2 cellular contexts compared by ENCODE assay signal in genomic region chr19:10837649-10838048, GRCh38. TPM values are rescaled to one million over a fixed set of nuclear protein-coding genes. Genes with fewer than 3 reads are reported as not detected.
"Had no signal": no experiment of that assay in that cellular context is flagged by ENCODE, and none has a peak within 500 bp of the region (broad histone marks: within the 10 kb centered on the region; RNA-seq: fewer than 3 reads in every experiment).

No MANE protein-coding gene starts in this region.

RNA-seq across cellular contexts. Expression of gene C19orf38, which starts 10.6 kb away (rescaled TPM):
- total RNA-seq: ascending aorta, WTC11 had no signal
